In genomic region chr12:121513464-121514183, GRCh38 we compare ENCODE assay signal across 9 cellular contexts.
A peak's percentile ranks its signal among the peaks of the same experiment; 100 is the strongest.
DNase-seq lines count a peak whose midpoint lies in the region; ATAC-seq and TF ChIP-seq lines count a peak whose summit lies in the region.
"Had no signal": no experiment of that assay in that cellular context is flagged by ENCODE, and none has a peak within 500 bp of the region (broad histone marks: within the 10 kb centered on the region; RNA-seq: fewer than 3 reads in every experiment).

No MANE protein-coding gene starts in this region.

- H3K27ac ChIP-seq in GM23338 (ENCODE audit: low read depth), result peak overlapping the region; percentile 45; the same call in 1 of the 2 replicates
- no peak overlapping the region for H3K27ac ChIP-seq in vagina

- H3K27me3 Mint-ChIP-seq in GM23338 (ENCODE audit: insufficient read depth, low read depth, poor library complexity) (peaks cover 23% of the 10 kb centered on the region), brain (no peaks in the 10 kb centered on the region)
- H3K27me3 Mint-ChIP-seq in stimulated activated naive B cell treated with anti-CD40 and anti-IgM and Interleukin-4, amounts not matched to agents 10 μg/mL and 1 μg/mL and 100 μg/mL, for 72 hours, result no peaks in the 10 kb centered on the region

- no peak for TF ChIP-seq POLR2A in vagina (IDR thresholded peaks at IDR 0.05)

- H3K27me3 ChIP-seq in GM23338 (ENCODE audit: insufficient read depth), result no peaks in the 10 kb centered on the region
- H3K27me3 ChIP-seq in vagina, result no peaks in the 10 kb centered on the region
- H3K27me3 ChIP-seq: ovary had no signal

- H2AFZ ChIP-seq in GM23338, result no peak overlapping the region

- peaks cover 17% of the 10 kb centered on the region for H3K36me3 ChIP-seq in GM23338 (ENCODE audit: insufficient read depth)
- H3K36me3 ChIP-seq in vagina, result no peaks in the 10 kb centered on the region
- H3K36me3 ChIP-seq: ovary had no signal

- H3K4me1 Mint-ChIP-seq in GM23338 (peaks cover 21% of the 10 kb centered on the region), brain (peaks cover 4% of the 10 kb centered on the region)
- peaks cover 16 to 26% of the 10 kb centered on the region in 2 donors for H3K4me1 Mint-ChIP-seq in stimulated activated naive B cell treated with anti-CD40 and anti-IgM and Interleukin-4, amounts not matched to agents 10 μg/mL and 1 μg/mL and 100 μg/mL, for 72 hours

- peak; percentile 97 for ATAC-seq in GM23338
- peak; percentile 74 to 80 for ATAC-seq in stimulated activated naive B cell treated with anti-CD40 and anti-IgM and Interleukin-4, amounts not matched to agents 10 μg/mL and 1 μg/mL and 100 μg/mL, for 72 hours (replicated peaks)

- H3K4me2 ChIP-seq in GM23338, result no peak overlapping the region

- intact Hi-C loops in vagina (cut with DNase I), result no loop called here

- H3K9me3 Mint-ChIP-seq in GM23338 (peaks cover 9% of the 10 kb centered on the region), brain (peaks cover 0 to 2% (median 0%) of the 10 kb centered on the region in 5 experiments)
- H3K9me3 Mint-ChIP-seq in stimulated activated naive B cell treated with anti-CD40 and anti-IgM and Interleukin-4, amounts not matched to agents 10 μg/mL and 1 μg/mL and 100 μg/mL, for 72 hours, result no peaks in the 10 kb centered on the region

- H3K4me1 ChIP-seq in GM23338 (ENCODE audit: insufficient read depth) (peaks cover 13% of the 10 kb centered on the region), vagina (no peaks in the 10 kb centered on the region)

- no peak overlapping the region for H3K4me3 ChIP-seq in GM23338
- no peak overlapping the region for H3K4me3 ChIP-seq in vagina
- no peak overlapping the region for H3K4me3 ChIP-seq in foreskin fibroblast (ENCODE audit: low read depth in 1 of 2, low read length in 2 of 2)
- H3K4me3 ChIP-seq: ovary had no signal

- H3K27ac Mint-ChIP-seq in GM23338, result peak overlapping the region; percentile 41
- peak overlapping the region in 4 of 5 experiments; percentile 11 to 76 (median 58) for H3K27ac Mint-ChIP-seq in brain
- H3K27ac Mint-ChIP-seq in stimulated activated naive B cell treated with anti-CD40 and anti-IgM and Interleukin-4, amounts not matched to agents 10 μg/mL and 1 μg/mL and 100 μg/mL, for 72 hours, result peak overlapping the region; percentile 82

- H3F3A ChIP-seq in GM23338 (replicated peaks; ENCODE audit: low read depth), result peaks cover 19% of the 10 kb centered on the region; the same call in 1 of the 2 replicates

- TF ChIP-seq CTCF in GM23338 (conservative IDR thresholded peaks at IDR 0.05; ENCODE audit: low read depth in 2 of 2), result peak in 1 of 2 experiments; percentile 17; a peak in 1 of 4 replicates
- no peak for TF ChIP-seq CTCF in brain (conservative IDR thresholded peaks at IDR 0.05)
- no peak for TF ChIP-seq CTCF in vagina (IDR thresholded peaks at IDR 0.05)
- no peak for TF ChIP-seq CTCF in foreskin fibroblast (IDR thresholded peaks at IDR 0.05; ENCODE audit: low read depth, low read length)

- H3K79me2 ChIP-seq in GM23338 (replicated peaks; ENCODE audit: insufficient read depth), result 0 out of 2 replicates have a peak, but pooled peaks cover 14% of the 10 kb centered on the region

- no peaks in the 10 kb centered on the region for H3K9me3 ChIP-seq in vagina
- H3K9me3 ChIP-seq: ovary had no signal

- DNase-seq in stimulated activated CD4-positive, alpha-beta T cell treated with anti-CD3 and anti-CD28 coated beads, Interleukin-1b, Interleukin-23, amount 100 ng/mL, for 48 hours, result peak; percentile 17
- DNase-seq in stimulated activated CD4-positive, alpha-beta T cell treated with anti-CD3 and anti-CD28 coated beads, Interleukin-4, amount 100 ng/mL, for 1 hour, result no peak
- DNase-seq in GM23338 (ENCODE audit: low spot score) (peak; percentile 82), NCI-H460 (ENCODE audit: extremely low read depth, low read depth) (peak; percentile 22), vagina (ENCODE audit: extremely low spot score in 2 of 2) (no peak), foreskin fibroblast (no peak)
- no peak for DNase-seq in stimulated activated naive B cell treated with anti-CD40 and anti-IgM and Interleukin-4, amounts not matched to agents 10 μg/mL and 1 μg/mL and 100 μg/mL, for 72 hours

- peaks cover 17% of the 10 kb centered on the region for H4K20me1 ChIP-seq in GM23338 (replicated peaks; ENCODE audit: insufficient read depth)

- no peak overlapping the region for H3K4me3 Mint-ChIP-seq in GM23338
- H3K4me3 Mint-ChIP-seq in brain, result no peak overlapping the region
- H3K4me3 Mint-ChIP-seq in stimulated activated naive B cell treated with anti-CD40 and anti-IgM and Interleukin-4, amounts not matched to agents 10 μg/mL and 1 μg/mL and 100 μg/mL, for 72 hours, result peak overlapping the region in 1 of 2 donors; percentile 50

- H3K9me2 ChIP-seq in GM23338 (ENCODE audit: insufficient read depth), result no peaks in the 10 kb centered on the region

- H3K36me3 Mint-ChIP-seq in GM23338 (ENCODE audit: low read depth) (peaks cover 84% of the 10 kb centered on the region), brain (peaks cover 28% of the 10 kb centered on the region)
- peaks cover 41 to 52% of the 10 kb centered on the region in 2 donors for H3K36me3 Mint-ChIP-seq in stimulated activated naive B cell treated with anti-CD40 and anti-IgM and Interleukin-4, amounts not matched to agents 10 μg/mL and 1 μg/mL and 100 μg/mL, for 72 hours

TF ChIP-seq in GM23338, 12 proteins besides CTCF, POLR2A, EP300 and RAD21 (continues in another document):
- TF ChIP-seq ETS1 (IDR thresholded peaks at IDR 0.05) (no peak), POLR2AphosphoS5 (IDR thresholded peaks at IDR 0.05; ENCODE audit: low read depth) (no peak), CREB1 (CRISPR knock-in tag; IDR thresholded peaks at IDR 0.05; ENCODE audit: low read depth) (no peak), ZNF114 (CRISPR knock-in tag; IDR thresholded peaks at IDR 0.05) (no peak), JUNB (IDR thresholded peaks at IDR 0.05; ENCODE audit: unreplicated experiment) (no peak), EZH2 (IDR thresholded peaks at IDR 0.05; ENCODE audit: low read depth, unreplicated experiment) (no peak), EZH2phosphoT487 (IDR thresholded peaks at IDR 0.05; ENCODE audit: unreplicated experiment) (no peak), REST (IDR thresholded peaks at IDR 0.05; ENCODE audit: unreplicated experiment) (no peak), ZNF331 (CRISPR knock-in tag; IDR thresholded peaks at IDR 0.05; ENCODE audit: low read depth) (no peak), STAT1 (IDR thresholded peaks at IDR 0.05; ENCODE audit: unreplicated experiment) (no peak)

Comparison
In these comparisons a context has a peak if more than half of its experiments do, and no peak if none do; other contexts are left out.
1. DNase-seq: peak in stimulated activated CD4-positive, alpha-beta T cell treated with anti-CD3 and anti-CD28 coated beads, Interleukin-1b, Interleukin-23, amount 100 ng/mL, for 48 hours (single experiment), GM23338 (single experiment) and NCI-H460 (single experiment); none in stimulated activated CD4-positive, alpha-beta T cell treated with anti-CD3 and anti-CD28 coated beads, Interleukin-4, amount 100 ng/mL, for 1 hour (single experiment), stimulated activated naive B cell treated with anti-CD40 and anti-IgM and Interleukin-4, amounts not matched to agents 10 μg/mL and 1 μg/mL and 100 μg/mL, for 72 hours (single experiment), vagina (0 of 2) and foreskin fibroblast (0 of 2).
2. Peak in every context shown above with its lines, with median percentiles within 50 percentile points of each other: H3K27ac Mint-ChIP-seq.